In the genomic region with DNA sequence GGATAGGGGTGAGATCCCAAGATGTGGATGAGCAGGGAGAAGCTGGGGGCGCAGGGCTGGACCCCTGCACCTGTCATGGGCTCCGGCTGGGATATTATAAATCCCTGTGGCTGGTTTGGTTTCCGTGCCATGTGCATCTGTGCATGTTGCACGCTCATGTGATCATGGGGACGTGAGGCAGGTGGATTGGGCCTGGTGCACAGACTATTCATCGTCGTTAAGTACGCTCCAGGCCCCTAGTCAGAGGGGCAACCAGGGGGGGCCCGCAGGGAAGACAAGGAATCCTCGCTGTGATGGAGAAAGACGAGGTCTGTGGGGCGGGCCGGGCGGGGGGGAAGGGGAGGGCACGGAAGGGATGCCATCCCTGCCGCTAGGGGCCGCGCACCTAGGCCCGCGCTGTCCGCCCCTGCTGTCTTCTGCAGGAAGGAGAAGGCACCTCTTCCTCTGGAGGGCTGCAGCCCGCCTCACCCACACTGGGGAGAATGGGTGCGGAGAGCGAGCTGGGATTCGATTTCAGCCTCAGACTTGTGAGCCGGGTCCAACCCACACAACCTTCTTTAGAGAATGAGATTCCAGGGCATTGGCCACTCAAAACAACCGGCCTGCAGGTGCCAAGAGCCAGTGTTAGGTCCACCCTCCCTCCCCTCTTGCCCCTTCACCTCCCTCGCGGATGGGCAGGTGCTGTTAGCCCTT, we compare ENCODE assay signal across 8 cellular contexts. TPM values are rescaled to one million over a fixed set of nuclear protein-coding genes. Genes with fewer than 3 reads are reported as not detected.
DNase-seq lines count a peak whose midpoint lies in the region; ATAC-seq and TF ChIP-seq lines count a peak whose summit lies in the region.

No MANE protein-coding gene starts in this region.

- peaks cover 26% of the 10 kb centered on the region for H3K36me3 Mint-ChIP-seq in activated naive CD8-positive, alpha-beta T cell treated with anti-CD3 and anti-CD28 coated beads, Interleukin-2, amount 50 U/mL, for 24 hours (ENCODE audit: low read depth)

- intact Hi-C loops in vagina (cut with DNase I), result no loop called here

- peak overlapping the region; percentile 91 for H3K4me3 Mint-ChIP-seq in activated naive CD8-positive, alpha-beta T cell treated with anti-CD3 and anti-CD28 coated beads, Interleukin-2, amount 50 U/mL, for 24 hours

- TF ChIP-seq POLR2A in vagina (IDR thresholded peaks at IDR 0.05), result no peak

- H3K27me3 ChIP-seq in KMS-11 (ENCODE audit: insufficient read depth, low read depth), result no peaks in the 10 kb centered on the region
- no peaks in the 10 kb centered on the region for H3K27me3 ChIP-seq in kidney epithelial cell (ENCODE audit: control insufficient read depth, insufficient read depth, low read length)
- H3K27me3 ChIP-seq in vagina, result no peaks in the 10 kb centered on the region

- H4K20me1 ChIP-seq in KMS-11 (ENCODE audit: insufficient read depth), result no peaks in the 10 kb centered on the region

- ATAC-seq in activated naive CD8-positive, alpha-beta T cell treated with anti-CD3 and anti-CD28 coated beads, Interleukin-2, amount 50 U/mL, for 24 hours, result no peak
- ATAC-seq in GM21825 (IDR thresholded peaks at IDR 0.05; ENCODE audit: unreplicated experiment), result no peak

- TF ChIP-seq CTCF in C4-2B (conservative IDR thresholded peaks at IDR 0.05) (no peak), KMS-11 (conservative IDR thresholded peaks at IDR 0.05; ENCODE audit: low read depth, low read length) (no peak), kidney epithelial cell (IDR thresholded peaks at IDR 0.05; ENCODE audit: insufficient read depth, low read length, poor library complexity, severe bottlenecking) (peak; percentile 49), vagina (IDR thresholded peaks at IDR 0.05) (no peak)

- H3K9ac ChIP-seq in KMS-11, result peak overlapping the region; percentile 76

- H3K36me3 ChIP-seq in KMS-11 (ENCODE audit: insufficient read depth) (peaks cover 11% of the 10 kb centered on the region; the same call in 1 of the 2 replicates), kidney epithelial cell (ENCODE audit: control insufficient read depth, insufficient read depth, low read length) (no peaks in the 10 kb centered on the region), vagina (no peaks in the 10 kb centered on the region)

- H3K27ac ChIP-seq in C4-2B, result peak overlapping the region; percentile 69
- H3K27ac ChIP-seq in KMS-11, result peak overlapping the region; percentile 50
- H3K27ac ChIP-seq in vagina, result peak overlapping the region; percentile 44

- H3K27me3 Mint-ChIP-seq in activated naive CD8-positive, alpha-beta T cell treated with anti-CD3 and anti-CD28 coated beads, Interleukin-2, amount 50 U/mL, for 24 hours, result no peaks in the 10 kb centered on the region

- H3K4me3 ChIP-seq in KMS-11 (IDR thresholded peaks at IDR 0.05; ENCODE audit: insufficient read depth, low read depth, low read length) (no peak overlapping the region), kidney epithelial cell (ENCODE audit: low read depth, low read length) (peak overlapping the region; percentile 51), vagina (peak overlapping the region; percentile 37 to 46)

- H3K4me2 ChIP-seq in KMS-11, result peak overlapping the region; percentile 80

- no peaks in the 10 kb centered on the region for H3K9me3 ChIP-seq in vagina

- H3K4me1 ChIP-seq in KMS-11 (ENCODE audit: low read depth, poor library complexity, severe bottlenecking) (peaks cover 21% of the 10 kb centered on the region), vagina (peaks cover 29% of the 10 kb centered on the region)

- peaks cover 34% of the 10 kb centered on the region for H3K79me2 ChIP-seq in KMS-11 (ENCODE audit: insufficient read depth, low read depth)

- DNase-seq in activated naive CD8-positive, alpha-beta T cell treated with anti-CD3 and anti-CD28 coated beads, Interleukin-2, amount 50 U/mL, for 24 hours, result no peak
- DNase-seq in kidney epithelial cell (ENCODE audit: low read depth) (no peak), vagina (ENCODE audit: extremely low spot score in 2 of 2) (no peak), dermis blood vessel endothelial cell (no peak), nucleus accumbens (lab: John Stamatoyannopoulos, UW) (no peak)

- H2AFZ ChIP-seq in KMS-11 (ENCODE audit: low read depth), result peak overlapping the region; percentile 87

- H3K4me1 Mint-ChIP-seq in activated naive CD8-positive, alpha-beta T cell treated with anti-CD3 and anti-CD28 coated beads, Interleukin-2, amount 50 U/mL, for 24 hours, result peaks cover 19% of the 10 kb centered on the region

- peak overlapping the region; percentile 85 for H3K27ac Mint-ChIP-seq in activated naive CD8-positive, alpha-beta T cell treated with anti-CD3 and anti-CD28 coated beads, Interleukin-2, amount 50 U/mL, for 24 hours

- H3K9me3 Mint-ChIP-seq in activated naive CD8-positive, alpha-beta T cell treated with anti-CD3 and anti-CD28 coated beads, Interleukin-2, amount 50 U/mL, for 24 hours, result no peaks in the 10 kb centered on the region

RNA-seq across cellular contexts. Expression of a gene that starts 0.8 kb away (rescaled TPM):
- total RNA-seq in kidney epithelial cell (7.5 and 9.5 TPM in 2 replicates), vagina (21.1 TPM), dermis blood vessel endothelial cell (17.2 and 51.9 TPM in 2 replicates)
